In genomic region chr5:42655982-42656660, GRCh38 we compare ENCODE assay signal across 18 cellular contexts.
DNase-seq lines count a peak whose midpoint lies in the region; ATAC-seq and TF ChIP-seq lines count a peak whose summit lies in the region.
"Had no signal": no experiment of that assay in that cellular context is flagged by ENCODE, and none has a peak within 500 bp of the region (broad histone marks: within the 10 kb centered on the region; RNA-seq: fewer than 3 reads in every experiment).

No MANE protein-coding gene starts in this region.

- H4K20me1 ChIP-seq in fibroblast of lung (ENCODE audit: control insufficient read depth, extremely low read depth, insufficient read depth, low read length) = no peaks in the 10 kb centered on the region

- H3K9me3 Mint-ChIP-seq in mesothelial cell of epicardium = peaks cover 5% of the 10 kb centered on the region
- H3K9me3 Mint-ChIP-seq: neural crest cell had no signal

- DNase-seq in OCI-M1 (lab: John Stamatoyannopoulos, UW) (peak; percentile 30), fibroblast of lung (ENCODE audit: low read depth in 2 of 2) (peak; percentile 18 to 23), mesothelial cell of epicardium (ENCODE audit: low spot score in 2 of 2, unreplicated experiment in 2 of 2) (no peak), superior temporal gyrus (ENCODE audit: extremely low spot score) (no peak), COLO829 (ENCODE audit: low spot score) (no peak), head of caudate nucleus (no peak)
- DNase-seq: activated CD4-positive, CD25-positive, alpha-beta regulatory T cell; activated CD8-positive, alpha-beta memory T cell treated with anti-CD3 and anti-CD28 coated beads, Interleukin-2, amount 50 U/mL, for 48 hours; foreskin melanocyte; H9; MG63; NCI-H2171; NK-92 treated with Interleukin-12 subunit alpha and Interleukin-12 subunit beta, amount 100 ng/mL, for 24 hours had no signal

- H3K4me3 ChIP-seq in ACC112 (ENCODE audit: low read depth, low read length) (peak overlapping the region; percentile 66), fibroblast of lung (replicated peaks in 1 of 4; ENCODE audit: control extremely low read depth in 1 of 4, insufficient read depth in 1 of 4, low read depth in 3 of 4, low read length in 4 of 4) (peak overlapping the region in 1 of 4 experiments; percentile 29)
- H3K4me3 ChIP-seq: coronary artery, MG63 had no signal

- peaks cover 4% of the 10 kb centered on the region for H3K36me3 Mint-ChIP-seq in mesothelial cell of epicardium
- H3K36me3 Mint-ChIP-seq: activated naive CD8-positive, alpha-beta T cell had no signal

- no peak overlapping the region for H3K9ac ChIP-seq in fibroblast of lung (ENCODE audit: insufficient read depth, low read length)

- no peak for ATAC-seq in GM18520 (IDR thresholded peaks at IDR 0.05; ENCODE audit: unreplicated experiment)

- no peaks in the 10 kb centered on the region for H3K4me1 ChIP-seq in ACC112 (ENCODE audit: control insufficient read depth, insufficient read depth, low read length, unreplicated experiment)
- H3K4me1 ChIP-seq in fibroblast of lung (ENCODE audit: control insufficient read depth, extremely low read depth, insufficient read depth, low read length) = peaks cover 2% of the 10 kb centered on the region

- peak overlapping the region; percentile 79 for H2AFZ ChIP-seq in ACC112 (ENCODE audit: low read length, unreplicated experiment)
- H2AFZ ChIP-seq in fibroblast of lung (ENCODE audit: low read length) = no peak overlapping the region

- H3K4me2 ChIP-seq in fibroblast of lung (ENCODE audit: extremely low read depth, insufficient read depth, low read length) = peak overlapping the region; percentile 7

- H3K9me3 ChIP-seq in fibroblast of lung (ENCODE audit: control insufficient read depth, insufficient read depth, low read depth, low read length) = no peaks in the 10 kb centered on the region
- H3K9me3 ChIP-seq: MG63 had no signal

- H3K36me3 ChIP-seq in ACC112 (ENCODE audit: insufficient read depth, low read length) (no peaks in the 10 kb centered on the region), fibroblast of lung (ENCODE audit: control insufficient read depth, insufficient read depth, low read length) (no peaks in the 10 kb centered on the region)
- H3K36me3 ChIP-seq: MG63 had no signal

- H3K27me3 Mint-ChIP-seq in mesothelial cell of epicardium (ENCODE audit: low read depth) = no peaks in the 10 kb centered on the region

- TF ChIP-seq CTCF in fibroblast of lung (conservative IDR thresholded peaks at IDR 0.05 in 1 of 2, IDR thresholded peaks at IDR 0.05 in 1 of 2; ENCODE audit: low read depth in 1 of 2, low read length in 2 of 2) (no peak), mesothelial cell of epicardium (IDR thresholded peaks at IDR 0.05; ENCODE audit: unreplicated experiment) (no peak)

- peak overlapping the region; percentile 85 for H3K27ac Mint-ChIP-seq in mesothelial cell of epicardium
- H3K27ac Mint-ChIP-seq: activated naive CD8-positive, alpha-beta T cell; H9 had no signal

- H3K27me3 ChIP-seq in ACC112 (ENCODE audit: insufficient read depth, low read length) (no peaks in the 10 kb centered on the region), fibroblast of lung (ENCODE audit: control insufficient read depth, insufficient read depth, low read length) (no peaks in the 10 kb centered on the region)
- H3K27me3 ChIP-seq: MG63 had no signal

- H3K4me3 Mint-ChIP-seq in mesothelial cell of epicardium = peak overlapping the region; percentile 28
- H3K4me3 Mint-ChIP-seq: activated naive CD8-positive, alpha-beta T cell; H9; neural crest cell had no signal

- H3K4me1 Mint-ChIP-seq in mesothelial cell of epicardium = peaks cover 18% of the 10 kb centered on the region
- H3K4me1 Mint-ChIP-seq: neural crest cell had no signal

- H3K79me2 ChIP-seq in ACC112 (ENCODE audit: control insufficient read depth, insufficient read depth, low read length, unreplicated experiment) = no peaks in the 10 kb centered on the region
- H3K79me2 ChIP-seq in fibroblast of lung (ENCODE audit: control insufficient read depth, insufficient read depth, low read length) = no peaks in the 10 kb centered on the region

- no peak overlapping the region for H3K27ac ChIP-seq in ACC112 (ENCODE audit: low read depth, low read length)
- no peak overlapping the region for H3K27ac ChIP-seq in fibroblast of lung (ENCODE audit: insufficient read depth, low read length)
- H3K27ac ChIP-seq: coronary artery had no signal

- intact Hi-C loops in head of caudate nucleus (cut with DNase I) = no loop called here

Comparison
In these comparisons a context has a peak if more than half of its experiments do, and no peak if none do; other contexts are left out.
1. DNase-seq: peak in OCI-M1 (single experiment) and fibroblast of lung (2 of 2); none in mesothelial cell of epicardium (0 of 2), superior temporal gyrus (single experiment), COLO829 (single experiment) and head of caudate nucleus (0 of 42).